12 cellular contexts compared by ENCODE assay signal in genomic region chr19:35348909-35349611, GRCh38. TPM values are rescaled to one million over a fixed set of nuclear protein-coding genes. Genes with fewer than 3 reads are reported as not detected.
DNase-seq lines count a peak whose midpoint lies in the region; ATAC-seq, FAIRE-seq and TF ChIP-seq lines count a peak whose summit lies in the region.
"Had no signal": no experiment of that assay in that cellular context is flagged by ENCODE, and none has a peak within 500 bp of the region (broad histone marks: within the 10 kb centered on the region; RNA-seq: fewer than 3 reads in every experiment).

No MANE protein-coding gene starts in this region.

- no peaks in the 10 kb centered on the region for H3K36me3 Mint-ChIP-seq in osteocyte (ENCODE audit: unreplicated experiment)

- H3K79me2 ChIP-seq in K562 (ENCODE audit: control insufficient read depth, insufficient read depth, low read length): no peaks in the 10 kb centered on the region
- no peaks in the 10 kb centered on the region for H3K79me2 ChIP-seq in mammary epithelial cell (ENCODE audit: insufficient read depth, low read length)
- H3K79me2 ChIP-seq: hepatocyte had no signal

- no peak for ATAC-seq in K562
- ATAC-seq in HG03039 (IDR thresholded peaks at IDR 0.05; ENCODE audit: unreplicated experiment): no peak

- peaks cover 11% of the 10 kb centered on the region for H3K27me3 Mint-ChIP-seq in osteocyte (ENCODE audit: unreplicated experiment)

- no peaks in the 10 kb centered on the region for H3K9me3 Mint-ChIP-seq in osteocyte (ENCODE audit: unreplicated experiment)

- DNase-seq in GM12891 (ENCODE audit: insufficient read length, low spot score) (no peak), K562 (ENCODE audit: extremely low read depth in 1 of 4, low spot score in 3 of 4) (peak in 1 of 4 experiments; percentile 7), osteocyte (ENCODE audit: extremely low spot score, unreplicated experiment) (peak; percentile 68), mammary epithelial cell (no peak), glomerular visceral epithelial cell (ENCODE audit: extremely low spot score) (no peak)
- DNase-seq: anterior cingulate cortex, DMS153 had no signal

- BruUV-seq in K562 (replicated peaks; lab: Mats Ljungman, UMichigan): no TSS peak
- no TSS peak for BruUV-seq in mammary epithelial cell (replicated peaks; lab: Mats Ljungman, UMichigan)

- H4K20me1 ChIP-seq in K562 (replicated peaks; ENCODE audit: control insufficient read depth, insufficient read depth, low read length) (no peaks in the 10 kb centered on the region), mammary epithelial cell (ENCODE audit: insufficient read depth, low read length) (no peaks in the 10 kb centered on the region)

- no peaks in the 10 kb centered on the region for H3K36me3 ChIP-seq in HEK293 (ENCODE audit: control insufficient read depth in 2 of 2, insufficient read depth in 1 of 2, low read length in 2 of 2)
- H3K36me3 ChIP-seq in K562 (ENCODE audit: control insufficient read depth, insufficient read depth, low read length): no peaks in the 10 kb centered on the region
- no peaks in the 10 kb centered on the region for H3K36me3 ChIP-seq in mammary epithelial cell (ENCODE audit: insufficient read depth, low read length)
- H3K36me3 ChIP-seq: HAP-1 had no signal

- H3K9ac ChIP-seq in K562 (ENCODE audit: insufficient read depth in 1 of 2, low read depth in 2 of 2, low read length in 2 of 2) (no peak overlapping the region), mammary epithelial cell (ENCODE audit: insufficient read depth, low read length) (no peak overlapping the region)

- 38% methylated on average over 18 of the region's 18 CpGs for WGBS in K562 (ENCODE audit: insufficient coverage, low coverage, missing lambda C conversion rate)
- WGBS in mammary epithelial cell (ENCODE audit: low coverage, missing lambda C conversion rate): 72% methylated on average over 13 of the region's 18 CpGs

- CTCF ChIA-PET in HEK293 (lab: Yijun Ruan, JAX): interaction anchor here (0.5 to 10.6 kb wide), 9 partner anchors 17 to 200 kb away, joined by 3 to 157 read pairs (median 3); no protein-coding TSS in a partner anchor
- CTCF ChIA-PET in K562 (lab: Yijun Ruan, JAX; ENCODE audit: low intra/inter-chr PET ratio): no interaction called here
- CTCF ChIA-PET in mammary epithelial cell (lab: Charles Lee; ENCODE audit: low non-redundant PET): no interaction called here

- POLR2A ChIA-PET in HEK293 (lab: Yijun Ruan, JAX): interaction anchor here (0.6 to 1.8 kb wide), 2 partner anchors 25 to 161 kb away, joined by 4 to 6 read pairs; no protein-coding TSS in a partner anchor
- POLR2A ChIA-PET in K562 (lab: Yijun Ruan, JAX): interaction anchor here (0.5 to 1.0 kb wide), 3 partner anchors 14 to 555 kb away, joined by 3 read pairs; no protein-coding TSS in a partner anchor

- no peak overlapping the region for H3K4me2 ChIP-seq in K562 (ENCODE audit: insufficient read depth, low read length)
- no peak overlapping the region for H3K4me2 ChIP-seq in mammary epithelial cell (ENCODE audit: insufficient read depth, low read depth, low read length)
- H3K4me2 ChIP-seq: hepatocyte had no signal

- intact Hi-C loops in K562 (cut with micrococcal nuclease): no loop called here
- intact Hi-C loops in mammary epithelial cell (cut with micrococcal nuclease): no loop called here

- FAIRE-seq in GM12891 (lab: Jason Lieb, UNC): peak; percentile 64
- no peak for FAIRE-seq in K562 (lab: Jason Lieb, UNC)

- TF ChIP-seq CTCF in HEK293 (tag by site-specific recombination; IDR thresholded peaks at IDR 0.05) (no peak), K562 (IDR thresholded peaks at IDR 0.05 in 2 of 3, conservative IDR thresholded peaks at IDR 0.05 in 1 of 3; ENCODE audit: insufficient read depth in 2 of 3, low read depth in 1 of 3, low read length in 3 of 3) (no peak), osteocyte (IDR thresholded peaks at IDR 0.05) (no peak), mammary epithelial cell (conservative IDR thresholded peaks at IDR 0.05 in 1 of 2, IDR thresholded peaks at IDR 0.05 in 1 of 2; ENCODE audit: extremely low read depth in 1 of 2, insufficient read depth in 1 of 2, low read depth in 1 of 2, low read length in 2 of 2) (no peak)

- H3K4me1 ChIP-seq in HEK293 (ENCODE audit: control insufficient read depth, insufficient read depth, low read length) (no peaks in the 10 kb centered on the region), K562 (replicated peaks in 1 of 2; ENCODE audit: control insufficient read depth in 2 of 2, insufficient read depth in 2 of 2, low read length in 2 of 2) (peaks cover 12 to 39% of the 10 kb centered on the region in 2 experiments; a peak in 4 of 5 replicates), mammary epithelial cell (ENCODE audit: insufficient read depth, low read length) (no peaks in the 10 kb centered on the region)
- H3K4me1 ChIP-seq: HAP-1 had no signal

- no peak overlapping the region for H3K4me3 Mint-ChIP-seq in osteocyte (ENCODE audit: unreplicated experiment)

- no peak for TF ChIP-seq RAD21 in K562 (CRISPR knock-in tag; conservative IDR thresholded peaks at IDR 0.05 in 1 of 2, IDR thresholded peaks at IDR 0.05 in 1 of 2)

- in situ Hi-C loops in K562 (cut with MboI) (no loop called here), mammary epithelial cell (cut with MboI; ENCODE audit: low sequenced_read_pairs in 2 of 2) (no loop called here)

- H3K4me3 ChIP-seq in HEK293 (ENCODE audit: low read depth, low read length) (no peak overlapping the region), K562 (no peak overlapping the region), mammary epithelial cell (replicated peaks in 1 of 3; ENCODE audit: insufficient read depth in 1 of 3, low read depth in 2 of 3, low read length in 3 of 3) (no peak overlapping the region)
- H3K4me3 ChIP-seq: HAP-1, hepatocyte had no signal

- no peak overlapping the region for H3K27ac ChIP-seq in HEK293 (ENCODE audit: extremely low read depth, low read depth, low read length)
- H3K27ac ChIP-seq in K562 (ENCODE audit: extremely low read depth, low read depth, low read length): no peak overlapping the region
- H3K27ac ChIP-seq in mammary epithelial cell (ENCODE audit: insufficient read depth, low read depth, low read length): no peak overlapping the region
- H3K27ac ChIP-seq: hepatocyte had no signal

- no peak overlapping the region for H3K27ac Mint-ChIP-seq in osteocyte (ENCODE audit: unreplicated experiment)

- TF ChIP-seq POLR2A in GM12891 (IDR thresholded peaks at IDR 0.05; ENCODE audit: low read depth, low read length): no peak; the same call in 1 of the 2 replicates
- TF ChIP-seq POLR2A in K562 (conservative IDR thresholded peaks at IDR 0.05): no peak

- H3K4me1 Mint-ChIP-seq in osteocyte (ENCODE audit: unreplicated experiment): no peaks in the 10 kb centered on the region

- H3K27me3 ChIP-seq in K562 (ENCODE audit: control insufficient read depth in 2 of 2, insufficient read depth in 2 of 2, low read length in 2 of 2): 0 out of 5 replicates have a peak, but pooled peaks cover 0 to 3% of the 10 kb centered on the region in 2 experiments
- H3K27me3 ChIP-seq in mammary epithelial cell (ENCODE audit: insufficient read depth, low read length): no peaks in the 10 kb centered on the region
- H3K27me3 ChIP-seq: hepatocyte had no signal

- H2AFZ ChIP-seq in K562 (ENCODE audit: low read depth, low read length) (no peak overlapping the region), mammary epithelial cell (ENCODE audit: low read depth, low read length) (no peak overlapping the region)
- H2AFZ ChIP-seq: hepatocyte had no signal

- no peak for TF ChIP-seq EP300 in K562 (IDR thresholded peaks at IDR 0.05; ENCODE audit: low read length)

- no peaks in the 10 kb centered on the region for H3K9me3 ChIP-seq in HEK293 (ENCODE audit: control insufficient read depth, insufficient read depth, low read depth, low read length)
- H3K9me3 ChIP-seq in K562 (replicated peaks; ENCODE audit: control insufficient read depth, insufficient read depth, low read depth, low read length): no peaks in the 10 kb centered on the region
- H3K9me3 ChIP-seq in mammary epithelial cell (replicated peaks; ENCODE audit: insufficient read depth, low read length): no peaks in the 10 kb centered on the region
- H3K9me3 ChIP-seq: HAP-1 had no signal

- dilution Hi-C loops in mammary epithelial cell (cut with HindIII; ENCODE audit: low sequenced_read_pairs): no loop called here

- no peaks in the 10 kb centered on the region for H3K9me1 ChIP-seq in K562 (ENCODE audit: control insufficient read depth, insufficient read depth, low read length)

RNA-seq across cellular contexts. Expression of gene FFAR1, which starts 1.4 kb away (rescaled TPM):
- polyA plus RNA-seq in GM12891 (2012; ENCODE audit: low read depth, missing spikeins): 2.2 TPM
- 0.28 TPM in 1 of 2 replicates, not detected in the other for total RNA-seq in K562 (2011; cell fraction: chromatin; rRNA removed; ENCODE audit: low replicate concordance)
- 0.13 and 0.17 TPM in 2 replicates for total RNA-seq in K562 (2011; cell fraction: nucleolus; rRNA removed)
- total RNA-seq in K562 (2011; cell fraction: nucleoplasm; rRNA removed): not detected in 2 replicates
- total RNA-seq in K562 (2014; rRNA removed): not detected in 2 replicates
- not detected in 2 replicates for total RNA-seq in K562 (2014; rRNA removed; fragmentation: Illumina TruSeq; extraction: Trizol)
- total RNA-seq in K562 (2015; rRNA removed; fragmentation: Illumina TruSeq; extraction: Trizol): not detected in 2 replicates
- not detected in 2 replicates for total RNA-seq in K562 (2021)
- not detected in 2 replicates for polyA plus RNA-seq in K562 (2011; rRNA removed)
- not detected in 2 replicates for polyA plus RNA-seq in K562 (2011; cell fraction: cytosol; rRNA removed)
- 0.06 TPM in 1 of 2 replicates, not detected in the other for polyA plus RNA-seq in K562 (2011; cell fraction: nucleus; rRNA removed)
- not detected in 2 replicates for polyA plus RNA-seq in K562 (2012)
- polyA plus RNA-seq in K562 (2014; fragmentation: Illumina TruSeq; extraction: Trizol): not detected in 2 replicates
- not detected for polyA plus RNA-seq in K562 (2014; fragmentation: Nextera tagmentation; extraction: Ambion mirVana)
- polyA plus RNA-seq in K562 (2014; rRNA removed): not detected in 2 replicates
- polyA minus RNA-seq in K562 (2011; rRNA and poly(A)+ RNA removed): not detected in 2 replicates
- polyA minus RNA-seq in K562 (2011; cell fraction: cytosol; rRNA and poly(A)+ RNA removed): not detected in 2 replicates
- not detected in 2 replicates for polyA minus RNA-seq in K562 (2011; cell fraction: nucleus; rRNA and poly(A)+ RNA removed)
- not detected in 2 replicates for total RNA-seq in osteocyte
- not detected for total RNA-seq in mammary epithelial cell
- not detected for polyA plus RNA-seq in mammary epithelial cell
- not detected for polyA minus RNA-seq in mammary epithelial cell
- total RNA-seq: hepatocyte had no signal
- polyA plus RNA-seq: hepatocyte had no signal

RNA-seq across cellular contexts. Expression of gene FFAR3, which starts 9.2 kb away (rescaled TPM):
- polyA plus RNA-seq in GM12891 (2012; ENCODE audit: low read depth, missing spikeins): 0.18 TPM
- total RNA-seq in K562 (2011; cell fraction: chromatin; rRNA removed; ENCODE audit: low replicate concordance): not detected in 2 replicates
- total RNA-seq in K562 (2011; cell fraction: nucleolus; rRNA removed): not detected in 2 replicates
- total RNA-seq in K562 (2011; cell fraction: nucleoplasm; rRNA removed): not detected in 2 replicates
- not detected in 2 replicates for total RNA-seq in K562 (2014; rRNA removed)
- not detected in 2 replicates for total RNA-seq in K562 (2014; rRNA removed; fragmentation: Illumina TruSeq; extraction: Trizol)
- total RNA-seq in K562 (2015; rRNA removed; fragmentation: Illumina TruSeq; extraction: Trizol): not detected in 2 replicates
- total RNA-seq in K562 (2021): not detected in 2 replicates
- polyA plus RNA-seq in K562 (2011; rRNA removed): not detected in 2 replicates
- polyA plus RNA-seq in K562 (2011; cell fraction: cytosol; rRNA removed): not detected in 2 replicates
- polyA plus RNA-seq in K562 (2011; cell fraction: nucleus; rRNA removed): not detected in 2 replicates
- not detected in 2 replicates for polyA plus RNA-seq in K562 (2012)
- not detected in 2 replicates for polyA plus RNA-seq in K562 (2014; fragmentation: Illumina TruSeq; extraction: Trizol)
- not detected for polyA plus RNA-seq in K562 (2014; fragmentation: Nextera tagmentation; extraction: Ambion mirVana)
- polyA plus RNA-seq in K562 (2014; rRNA removed): not detected in 2 replicates
- polyA minus RNA-seq in K562 (2011; rRNA and poly(A)+ RNA removed): not detected in 2 replicates
- polyA minus RNA-seq in K562 (2011; cell fraction: cytosol; rRNA and poly(A)+ RNA removed): not detected in 2 replicates
- polyA minus RNA-seq in K562 (2011; cell fraction: nucleus; rRNA and poly(A)+ RNA removed): not detected in 2 replicates
- total RNA-seq in osteocyte: not detected in 2 replicates
- total RNA-seq in mammary epithelial cell: not detected
- not detected for polyA plus RNA-seq in mammary epithelial cell
- polyA minus RNA-seq in mammary epithelial cell: not detected
- polyA plus RNA-seq: hepatocyte had no signal

RNA-seq across cellular contexts. Expression of gene CD22, which starts 20.1 kb away (rescaled TPM):
- 165 TPM for polyA plus RNA-seq in GM12891 (2012; ENCODE audit: low read depth, missing spikeins)
- 29.7 and 39.0 TPM in 2 replicates for total RNA-seq in K562 (2011; cell fraction: chromatin; rRNA removed; ENCODE audit: low replicate concordance)
- 22.1 and 24.3 TPM in 2 replicates for total RNA-seq in K562 (2011; cell fraction: nucleolus; rRNA removed)
- total RNA-seq in K562 (2011; cell fraction: nucleoplasm; rRNA removed): 23.2 and 26.7 TPM in 2 replicates
- total RNA-seq in K562 (2014; rRNA removed) (5.0 and 5.3 TPM in 2 replicates), K562 (2014; rRNA removed; fragmentation: Illumina TruSeq; extraction: Trizol) (2.3 and 2.4 TPM in 2 replicates), K562 (2015; rRNA removed; fragmentation: Illumina TruSeq; extraction: Trizol) (1.7 and 2.1 TPM in 2 replicates), K562 (2021) (3.5 and 5.9 TPM in 2 replicates), osteocyte (not detected in 2 replicates), mammary epithelial cell (1 to 10 TPM in 1 of 2 donors, under 1 TPM in 1; 0.71 to 1.3 TPM)
- polyA plus RNA-seq in K562 (2011; rRNA removed) (2.4 and 4.2 TPM in 2 replicates), K562 (2014; fragmentation: Illumina TruSeq; extraction: Trizol) (3.7 and 4.1 TPM in 2 replicates), K562 (2014; fragmentation: Nextera tagmentation; extraction: Ambion mirVana) (under 1 TPM; 0.29 to 0.84 TPM), K562 (2014; rRNA removed) (4.1 and 6.2 TPM in 2 replicates), mammary epithelial cell (0.71 TPM)
- 2.3 and 3.4 TPM in 2 replicates for polyA plus RNA-seq in K562 (2011; cell fraction: cytosol; rRNA removed)
- 5.1 and 17.6 TPM in 2 replicates for polyA plus RNA-seq in K562 (2011; cell fraction: nucleus; rRNA removed)
- 3.0 and 4.6 TPM in 2 replicates for polyA plus RNA-seq in K562 (2012)
- polyA minus RNA-seq in K562 (2011; rRNA and poly(A)+ RNA removed): 1.4 and 6.6 TPM in 2 replicates
- 3.2 TPM in 1 of 2 replicates, not detected in the other for polyA minus RNA-seq in K562 (2011; cell fraction: cytosol; rRNA and poly(A)+ RNA removed)
- polyA minus RNA-seq in K562 (2011; cell fraction: nucleus; rRNA and poly(A)+ RNA removed): 1.6 and 3.8 TPM in 2 replicates
- not detected for polyA minus RNA-seq in mammary epithelial cell
- polyA plus RNA-seq: hepatocyte had no signal

RNA-seq across cellular contexts. Expression of gene GPR42, which starts 21.8 kb away (rescaled TPM):
- polyA plus RNA-seq in GM12891 (2012; ENCODE audit: low read depth, missing spikeins): 0.13 TPM
- not detected in 2 replicates for total RNA-seq in K562 (2011; cell fraction: chromatin; rRNA removed; ENCODE audit: low replicate concordance)
- total RNA-seq in K562 (2011; cell fraction: nucleolus; rRNA removed): not detected in 2 replicates
- not detected in 2 replicates for total RNA-seq in K562 (2011; cell fraction: nucleoplasm; rRNA removed)
- not detected in 2 replicates for total RNA-seq in K562 (2014; rRNA removed)
- total RNA-seq in K562 (2014; rRNA removed; fragmentation: Illumina TruSeq; extraction: Trizol): not detected in 2 replicates
- not detected in 2 replicates for total RNA-seq in K562 (2015; rRNA removed; fragmentation: Illumina TruSeq; extraction: Trizol)
- total RNA-seq in K562 (2021): not detected in 2 replicates
- not detected in 2 replicates for polyA plus RNA-seq in K562 (2011; rRNA removed)
- not detected in 2 replicates for polyA plus RNA-seq in K562 (2011; cell fraction: cytosol; rRNA removed)
- not detected in 2 replicates for polyA plus RNA-seq in K562 (2011; cell fraction: nucleus; rRNA removed)
- 0.10 TPM in 1 of 2 replicates, not detected in the other for polyA plus RNA-seq in K562 (2012)
- polyA plus RNA-seq in K562 (2014; fragmentation: Illumina TruSeq; extraction: Trizol): not detected in 2 replicates
- polyA plus RNA-seq in K562 (2014; fragmentation: Nextera tagmentation; extraction: Ambion mirVana): not detected
- not detected in 2 replicates for polyA plus RNA-seq in K562 (2014; rRNA removed)
- not detected in 2 replicates for polyA minus RNA-seq in K562 (2011; rRNA and poly(A)+ RNA removed)
- not detected in 2 replicates for polyA minus RNA-seq in K562 (2011; cell fraction: cytosol; rRNA and poly(A)+ RNA removed)
- polyA minus RNA-seq in K562 (2011; cell fraction: nucleus; rRNA and poly(A)+ RNA removed): not detected in 2 replicates
- not detected in 2 replicates for total RNA-seq in osteocyte
- not detected for total RNA-seq in mammary epithelial cell
- polyA plus RNA-seq in mammary epithelial cell: not detected
- not detected for polyA minus RNA-seq in mammary epithelial cell
- total RNA-seq: hepatocyte had no signal
- polyA plus RNA-seq: hepatocyte had no signal

RNA-seq across cellular contexts. Expression of gene MAG, which starts 57.1 kb away (rescaled TPM):
- 0.21 TPM for polyA plus RNA-seq in GM12891 (2012; ENCODE audit: low read depth, missing spikeins)
- total RNA-seq in K562 (2011; cell fraction: chromatin; rRNA removed; ENCODE audit: low replicate concordance): 9.6 and 21.9 TPM in 2 replicates
- 25.2 and 25.7 TPM in 2 replicates for total RNA-seq in K562 (2011; cell fraction: nucleolus; rRNA removed)
- 12.0 and 17.2 TPM in 2 replicates for total RNA-seq in K562 (2011; cell fraction: nucleoplasm; rRNA removed)
- total RNA-seq in K562 (2014; rRNA removed) (6.3 and 9.0 TPM in 2 replicates), K562 (2014; rRNA removed; fragmentation: Illumina TruSeq; extraction: Trizol) (0.67 and 1.1 TPM in 2 replicates), K562 (2015; rRNA removed; fragmentation: Illumina TruSeq; extraction: Trizol) (2.8 and 4.6 TPM in 2 replicates), K562 (2021) (6.4 and 7.7 TPM in 2 replicates), osteocyte (not detected in 2 replicates), mammary epithelial cell (not detected)
- polyA plus RNA-seq in K562 (2011; rRNA removed) (1.4 and 1.6 TPM in 2 replicates), K562 (2014; fragmentation: Illumina TruSeq; extraction: Trizol) (0.61 and 3.3 TPM in 2 replicates), K562 (2014; fragmentation: Nextera tagmentation; extraction: Ambion mirVana) (under 1 TPM; 0.11 to 0.39 TPM), K562 (2014; rRNA removed) (2.9 and 10.0 TPM in 2 replicates), mammary epithelial cell (not detected)
- 1.6 and 6.7 TPM in 2 replicates for polyA plus RNA-seq in K562 (2011; cell fraction: cytosol; rRNA removed)
- 1.9 and 8.2 TPM in 2 replicates for polyA plus RNA-seq in K562 (2011; cell fraction: nucleus; rRNA removed)
- polyA plus RNA-seq in K562 (2012): 2.3 and 5.2 TPM in 2 replicates
- 1.4 TPM in 1 of 2 replicates, not detected in the other for polyA minus RNA-seq in K562 (2011; rRNA and poly(A)+ RNA removed)
- 3.0 and 8.6 TPM in 2 replicates for polyA minus RNA-seq in K562 (2011; cell fraction: cytosol; rRNA and poly(A)+ RNA removed)
- polyA minus RNA-seq in K562 (2011; cell fraction: nucleus; rRNA and poly(A)+ RNA removed): 3.8 and 6.6 TPM in 2 replicates
- not detected for polyA minus RNA-seq in mammary epithelial cell
- total RNA-seq: hepatocyte, mononuclear cell had no signal
